In genomic region chr15:33244471-33244870, GRCh38 we compare ENCODE assay signal across 1 cellular context.
TF ChIP-seq lines count a peak whose summit lies in the region.

No MANE protein-coding gene starts in this region.

TF ChIP-seq in GM23338, 12 proteins besides CTCF, POLR2A, EP300 and RAD21 (continued from another document):
- TF ChIP-seq ZNF462 (CRISPR knock-in tag; IDR thresholded peaks at IDR 0.05): no peak
- no peak for TF ChIP-seq CREB1 (CRISPR knock-in tag; IDR thresholded peaks at IDR 0.05; ENCODE audit: low read depth)
- TF ChIP-seq ETS1 (IDR thresholded peaks at IDR 0.05): no peak
- no peak for TF ChIP-seq STAT1 (IDR thresholded peaks at IDR 0.05; ENCODE audit: unreplicated experiment)
- TF ChIP-seq ZNF114 (CRISPR knock-in tag; IDR thresholded peaks at IDR 0.05): no peak
- TF ChIP-seq EZH2 (IDR thresholded peaks at IDR 0.05; ENCODE audit: low read depth, unreplicated experiment): no peak
- no peak for TF ChIP-seq JUNB (IDR thresholded peaks at IDR 0.05; ENCODE audit: unreplicated experiment)
